30 cellular contexts compared by ENCODE assay signal in genomic region chr6:107496892-107497684, GRCh38.
DNase-seq lines count a peak whose midpoint lies in the region; ATAC-seq and TF ChIP-seq lines count a peak whose summit lies in the region.
"Had no signal": no experiment of that assay in that cellular context is flagged by ENCODE, and none has a peak within 500 bp of the region (broad histone marks: within the 10 kb centered on the region; RNA-seq: fewer than 3 reads in every experiment).

No MANE protein-coding gene starts in this region.

- H3K36me3 Mint-ChIP-seq in stimulated activated naive B cell treated with anti-CD40 and anti-IgM and Interleukin-4, amounts not matched to agents 10 μg/mL and 1 μg/mL and 100 μg/mL, for 72 hours, result no peaks in the 10 kb centered on the region
- H3K36me3 Mint-ChIP-seq: natural killer cell treated with Interleukin-12 subunit alpha and Interleukin-12 subunit beta and Interleukin-15 and Interleukin-18, amount 100 ng/mL, for 72 hours had no signal

- peaks cover 1 to 4% of the 10 kb centered on the region in 2 donors for H3K4me1 Mint-ChIP-seq in stimulated activated naive B cell treated with anti-CD40 and anti-IgM and Interleukin-4, amounts not matched to agents 10 μg/mL and 1 μg/mL and 100 μg/mL, for 72 hours
- H3K4me1 Mint-ChIP-seq: activated B cell treated with CpG ODN at 0.5 μM for 24 hours; activated CD4-positive, alpha-beta T cell treated with anti-CD3 and anti-CD28 coated beads, Interleukin-2, amount 10 ng/mL, durations not matched to agents 7 days and 5 days had no signal

- H3K9ac ChIP-seq in muscle layer of colon (ENCODE audit: low read length) (no peak overlapping the region), subcutaneous abdominal adipose tissue (ENCODE audit: low read length in 5 of 5) (no peak overlapping the region)

- H3K9me3 Mint-ChIP-seq in stimulated activated naive B cell treated with anti-CD40 and anti-IgM and Interleukin-4, amounts not matched to agents 10 μg/mL and 1 μg/mL and 100 μg/mL, for 72 hours, result no peaks in the 10 kb centered on the region
- H3K9me3 Mint-ChIP-seq: activated B cell treated with CpG ODN at 0.5 μM for 24 hours; activated CD4-positive, alpha-beta T cell treated with anti-CD3 and anti-CD28 coated beads, Interleukin-2, amount 10 ng/mL, durations not matched to agents 7 days and 5 days; activated naive CD8-positive, alpha-beta T cell treated with anti-CD3 and anti-CD28 coated beads for 36 hours; endodermal cell; natural killer cell treated with Interleukin-12 subunit alpha and Interleukin-12 subunit beta and Interleukin-15 and Interleukin-18, amount 100 ng/mL, for 72 hours had no signal

- H3K36me3 ChIP-seq in muscle layer of colon (ENCODE audit: insufficient read depth, low read length) (no peaks in the 10 kb centered on the region), subcutaneous abdominal adipose tissue (ENCODE audit: control insufficient read depth in 5 of 5, insufficient read depth in 5 of 5, low read length in 5 of 5) (no peaks in the 10 kb centered on the region)
- H3K36me3 ChIP-seq: cardiac muscle cell, ovary, SJSA1, spleen had no signal

- in situ Hi-C loops in GM13976 (cut with MboI; ENCODE audit: low sequenced_read_pairs, unreplicated experiment), result no loop called here

- H3K27me3 Mint-ChIP-seq in stimulated activated naive B cell treated with anti-CD40 and anti-IgM and Interleukin-4, amounts not matched to agents 10 μg/mL and 1 μg/mL and 100 μg/mL, for 72 hours, result peaks cover 13 to 18% of the 10 kb centered on the region in 2 donors
- H3K27me3 Mint-ChIP-seq: activated naive CD8-positive, alpha-beta T cell treated with anti-CD3 and anti-CD28 coated beads for 36 hours had no signal

- H3K4me3 ChIP-seq in muscle layer of colon (ENCODE audit: low read depth in 1 of 2, low read length in 2 of 2), result no peak overlapping the region
- no peak overlapping the region for H3K4me3 ChIP-seq in subcutaneous abdominal adipose tissue (ENCODE audit: low read depth in 1 of 5, low read length in 5 of 5)
- H3K4me3 ChIP-seq: cardiac muscle cell, lung, ovary, SJSA1, spleen had no signal

- no peak for ATAC-seq in stimulated activated naive B cell treated with anti-CD40 and anti-IgM and Interleukin-4, amounts not matched to agents 10 μg/mL and 1 μg/mL and 100 μg/mL, for 72 hours (replicated peaks)
- ATAC-seq: esophagus mucosa; foreskin keratinocyte; HCT116; natural killer cell treated with Interleukin-12 subunit alpha and Interleukin-12 subunit beta and Interleukin-15 and Interleukin-18, amount 100 ng/mL, for 72 hours had no signal

- H3K27me3 ChIP-seq in muscle layer of colon (ENCODE audit: control insufficient read depth in 1 of 2, insufficient read depth in 2 of 2, low read length in 2 of 2), result no peaks in the 10 kb centered on the region
- H3K27me3 ChIP-seq in subcutaneous abdominal adipose tissue (ENCODE audit: control insufficient read depth in 5 of 5, insufficient read depth in 4 of 5, low read length in 5 of 5), result peaks cover 0 to 14% (median under 1%) of the 10 kb centered on the region in 5 donors
- H3K27me3 ChIP-seq: cardiac muscle cell, ovary had no signal

- peak; percentile 11 for DNase-seq in NCI-H2227 treated with DMSO at 0.1 percent for 48 hours (lab: John Stamatoyannopoulos, UW)
- DNase-seq in NCI-H2227 (lab: John Stamatoyannopoulos, UW; ENCODE audit: unreplicated experiment), result no peak
- no peak for DNase-seq in GM13976 (ENCODE audit: low spot score)
- DNase-seq in NOMO-1 treated with DMSO at 0.1 percent for 48 hours (lab: John Stamatoyannopoulos, UW; ENCODE audit: unreplicated experiment), result no peak
- no peak for DNase-seq in stimulated activated naive B cell treated with anti-CD40 and anti-IgM and Interleukin-4, amounts not matched to agents 10 μg/mL and 1 μg/mL and 100 μg/mL, for 72 hours
- DNase-seq: activated B cell treated with CpG ODN at 0.5 μM for 24 hours; activated CD4-positive, alpha-beta T cell treated with anti-CD3 and anti-CD28 coated beads, Interleukin-2, amount 10 ng/mL, durations not matched to agents 7 days and 5 days; activated effector memory CD4-positive, alpha-beta T cell treated with Interleukin-2 at 50 U/mL for 16 hours; activated naive CD8-positive, alpha-beta T cell treated with anti-CD3 and anti-CD28 coated beads for 36 hours; activated T-cell treated with anti-CD3 and anti-CD28 coated beads, Interleukin-2, amount 50 U/mL, for 1 hour; aorta; cortex of kidney; DMS53; endodermal cell; foreskin keratinocyte; NCI-H1436 treated with DMSO at 0.1 percent for 48 hours; NCI-H748 treated with DMSO at 0.1 percent for 48 hours; ovary; spleen; stimulated activated CD4-positive, alpha-beta T cell treated with anti-CD3 and anti-CD28 coated beads, Interleukin-2, amount 100 ng/mL, for 48 hours had no signal

- peaks cover 58% of the 10 kb centered on the region for H3K4me1 ChIP-seq in muscle layer of colon (ENCODE audit: insufficient read depth, low read length)
- peaks cover 5 to 60% (median 23%) of the 10 kb centered on the region in 5 donors for H3K4me1 ChIP-seq in subcutaneous abdominal adipose tissue (ENCODE audit: control insufficient read depth in 5 of 5, insufficient read depth in 5 of 5, low read length in 5 of 5)
- H3K4me1 ChIP-seq: foreskin keratinocyte had no signal

- H3K27ac Mint-ChIP-seq in stimulated activated naive B cell treated with anti-CD40 and anti-IgM and Interleukin-4, amounts not matched to agents 10 μg/mL and 1 μg/mL and 100 μg/mL, for 72 hours, result no peak overlapping the region
- H3K27ac Mint-ChIP-seq: activated B cell treated with CpG ODN at 0.5 μM for 24 hours; activated CD4-positive, alpha-beta T cell treated with anti-CD3 and anti-CD28 coated beads, Interleukin-2, amount 10 ng/mL, durations not matched to agents 7 days and 5 days; activated naive CD8-positive, alpha-beta T cell treated with anti-CD3 and anti-CD28 coated beads for 36 hours; endodermal cell; natural killer cell treated with Interleukin-12 subunit alpha and Interleukin-12 subunit beta and Interleukin-15 and Interleukin-18, amount 100 ng/mL, for 72 hours had no signal

- peak overlapping the region; percentile 67 for H3K27ac ChIP-seq in VCaP
- H3K27ac ChIP-seq in muscle layer of colon (ENCODE audit: low read depth, low read length), result peak overlapping the region; percentile 65
- H3K27ac ChIP-seq in subcutaneous abdominal adipose tissue (ENCODE audit: low read depth, low read length), result peak overlapping the region; percentile 27
- H3K27ac ChIP-seq: 22Rv1, cardiac muscle cell, foreskin keratinocyte, SJSA1 had no signal

- TF ChIP-seq CTCF in VCaP (conservative IDR thresholded peaks at IDR 0.05) (no peak), GM13976 (IDR thresholded peaks at IDR 0.05; ENCODE audit: borderline replicate concordance, control extremely low read depth, extremely low read depth, insufficient read depth, missing control alignments) (no peak)

- H3K4me3 Mint-ChIP-seq in stimulated activated naive B cell treated with anti-CD40 and anti-IgM and Interleukin-4, amounts not matched to agents 10 μg/mL and 1 μg/mL and 100 μg/mL, for 72 hours, result no peak overlapping the region
- H3K4me3 Mint-ChIP-seq: activated B cell treated with CpG ODN at 0.5 μM for 24 hours; activated CD4-positive, alpha-beta T cell treated with anti-CD3 and anti-CD28 coated beads, Interleukin-2, amount 10 ng/mL, durations not matched to agents 7 days and 5 days; activated naive CD8-positive, alpha-beta T cell treated with anti-CD3 and anti-CD28 coated beads for 36 hours; endodermal cell; natural killer cell treated with Interleukin-12 subunit alpha and Interleukin-12 subunit beta and Interleukin-15 and Interleukin-18, amount 100 ng/mL, for 72 hours had no signal

- H3K9me3 ChIP-seq in muscle layer of colon (ENCODE audit: low read length) (no peaks in the 10 kb centered on the region), subcutaneous abdominal adipose tissue (ENCODE audit: control insufficient read depth in 5 of 5, low read length in 5 of 5) (no peaks in the 10 kb centered on the region)
- H3K9me3 ChIP-seq: ovary, SJSA1, spleen had no signal
